In the genomic region with DNA sequence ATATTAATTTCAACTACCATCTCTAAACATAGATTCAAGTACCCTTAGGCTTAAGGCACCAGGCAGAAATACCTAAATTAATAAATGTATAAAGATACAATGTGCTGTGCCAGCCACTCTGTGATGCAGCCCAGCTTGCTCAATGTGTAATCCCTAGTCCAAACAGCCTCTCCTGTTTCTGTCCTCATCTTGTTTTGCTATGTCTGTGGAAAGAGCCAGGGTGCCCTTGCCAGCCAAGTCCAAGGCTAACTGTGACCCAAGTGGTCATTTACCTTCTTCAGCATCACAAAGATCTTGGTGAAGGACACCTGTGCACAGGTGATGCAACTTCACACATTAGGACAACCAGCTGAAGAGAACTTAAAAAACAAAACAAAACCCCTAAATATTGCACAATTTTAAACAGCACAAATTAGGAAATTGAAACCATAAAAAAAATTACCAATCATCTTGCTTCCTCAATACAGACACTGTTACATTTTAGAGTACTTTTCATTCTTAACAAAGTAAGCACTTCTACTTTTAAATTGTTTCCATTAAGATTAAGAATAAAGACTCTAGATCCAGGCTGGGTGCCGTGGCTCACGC, we compare ENCODE assay signal across 21 cellular contexts.
"Had no signal": no experiment of that assay in that cellular context is flagged by ENCODE, and none has a peak within 500 bp of the region (broad histone marks: within the 10 kb centered on the region; RNA-seq: fewer than 3 reads in every experiment).

No MANE protein-coding gene starts in this region.

- H3K27ac Mint-ChIP-seq: activated CD8-positive, alpha-beta T cell treated with anti-CD3 and anti-CD28 coated beads, Interleukin-2, amount 10 ng/mL, durations not matched to agents 7 days and 5 days; activated naive CD8-positive, alpha-beta T cell treated with anti-CD3 and anti-CD28 coated beads, Interleukin-2, amount 10 ng/mL, durations not matched to agents 7 days and 5 days; effector memory CD8-positive, alpha-beta T cell; stimulated activated naive B cell treated with anti-CD40 and anti-IgM and Interleukin-4, amounts not matched to agents 10 μg/mL and 1 μg/mL and 100 μg/mL, for 72 hours; T-helper 1 cell treated with Interleukin-12 subunit alpha and Interleukin-12 subunit beta and Interleukin-4 antibody, amounts not matched to agents 30 μg/mL and 1 μg/mL, for 36 hours had no signal

- H3K27me3 Mint-ChIP-seq: activated naive CD8-positive, alpha-beta T cell treated with anti-CD3 and anti-CD28 coated beads, Interleukin-2, amount 10 ng/mL, durations not matched to agents 7 days and 5 days; effector memory CD8-positive, alpha-beta T cell; naive thymus-derived CD8-positive, alpha-beta T cell; stimulated activated naive B cell treated with anti-CD40 and anti-IgM and Interleukin-4, amounts not matched to agents 10 μg/mL and 1 μg/mL and 100 μg/mL, for 72 hours had no signal

- DNase-seq: activated CD4-positive, alpha-beta T cell treated with anti-CD3 and anti-CD28 coated beads for 48 hours; activated CD8-positive, alpha-beta memory T cell treated with anti-CD3 and anti-CD28 coated beads, Interleukin-2, amount 50 U/mL, for 4 hours; activated CD8-positive, alpha-beta T cell treated with anti-CD3 and anti-CD28 coated beads, Interleukin-2, amount 10 ng/mL, durations not matched to agents 7 days and 5 days; activated gamma-delta T cell treated with Interleukin-2 at 50 U/mL for 16 hours; activated naive CD8-positive, alpha-beta T cell treated with anti-CD3 and anti-CD28 coated beads, Interleukin-2, amount 10 ng/mL, durations not matched to agents 7 days and 5 days; aorta; dermis blood vessel endothelial cell; effector memory CD8-positive, alpha-beta T cell; hippocampal formation; left lung; naive thymus-derived CD8-positive, alpha-beta T cell; posterior cingulate gyrus; right cardiac atrium; stimulated activated CD4-positive, alpha-beta T cell treated with anti-CD3 and anti-CD28 coated beads, Interleukin-15, amount 100 ng/mL, for 24 hours; stimulated activated CD4-positive, alpha-beta T cell treated with anti-CD3 and anti-CD28 coated beads, Interleukin-4, amount 100 ng/mL, for 1 hour; stimulated activated naive B cell treated with anti-CD40 and anti-IgM and Interleukin-4, amounts not matched to agents 10 μg/mL and 1 μg/mL and 100 μg/mL, for 72 hours; tibial artery; uterus had no signal

- ATAC-seq: activated CD8-positive, alpha-beta T cell treated with anti-CD3 and anti-CD28 coated beads, Interleukin-2, amount 10 ng/mL, durations not matched to agents 7 days and 5 days; effector memory CD8-positive, alpha-beta T cell; left lung; naive thymus-derived CD8-positive, alpha-beta T cell; right cardiac atrium; stimulated activated naive B cell treated with anti-CD40 and anti-IgM and Interleukin-4, amounts not matched to agents 10 μg/mL and 1 μg/mL and 100 μg/mL, for 72 hours had no signal

- H3K27me3 ChIP-seq: left lung, tibial artery, uterus had no signal

- H3K27ac ChIP-seq: epithelial cell of prostate, left lung, tibial artery, uterus had no signal

- H3K9me3 ChIP-seq: left lung, tibial artery, uterus had no signal

- H3K9me3 Mint-ChIP-seq: effector memory CD8-positive, alpha-beta T cell had no signal

- H3K36me3 ChIP-seq: uterus had no signal

- H3K4me3 ChIP-seq: left lung, skin epidermis, tibial artery, uterus had no signal

- H3K4me3 Mint-ChIP-seq: activated CD8-positive, alpha-beta T cell treated with anti-CD3 and anti-CD28 coated beads, Interleukin-2, amount 10 ng/mL, durations not matched to agents 7 days and 5 days; activated naive CD8-positive, alpha-beta T cell treated with anti-CD3 and anti-CD28 coated beads, Interleukin-2, amount 10 ng/mL, durations not matched to agents 7 days and 5 days; effector memory CD8-positive, alpha-beta T cell; naive thymus-derived CD8-positive, alpha-beta T cell; stimulated activated naive B cell treated with anti-CD40 and anti-IgM and Interleukin-4, amounts not matched to agents 10 μg/mL and 1 μg/mL and 100 μg/mL, for 72 hours; T-helper 1 cell treated with Interleukin-12 subunit alpha and Interleukin-12 subunit beta and Interleukin-4 antibody, amounts not matched to agents 30 μg/mL and 1 μg/mL, for 36 hours had no signal

- H3K4me1 Mint-ChIP-seq: stimulated activated naive B cell treated with anti-CD40 and anti-IgM and Interleukin-4, amounts not matched to agents 10 μg/mL and 1 μg/mL and 100 μg/mL, for 72 hours had no signal

- H3K4me1 ChIP-seq: tibial artery, uterus had no signal
